ENCODE assay signal across 21 cellular contexts in genomic region chr7:146478975-146479492, GRCh38.
"Had no signal": no experiment of that assay in that cellular context is flagged by ENCODE, and none has a peak within 500 bp of the region (broad histone marks: within the 10 kb centered on the region; RNA-seq: fewer than 3 reads in every experiment).

No MANE protein-coding gene starts in this region.

- ATAC-seq: activated naive CD4-positive, alpha-beta T cell treated with anti-CD3 and anti-CD28 coated beads, Interleukin-2, amount 50 U/mL, for 72 hours; gastrocnemius medialis; left lobe of liver; natural killer cell treated with Interleukin-12 subunit alpha and Interleukin-12 subunit beta and Interleukin-15 and Interleukin-18, amount 100 ng/mL, for 72 hours; stimulated activated memory B cell treated with anti-CD40 and anti-IgM and Interleukin-4, amounts not matched to agents 10 μg/mL and 1 μg/mL and 100 μg/mL, for 72 hours had no signal

- H3K36me3 ChIP-seq: adrenal gland, gastrocnemius medialis, neutrophil, spleen, WERI-Rb-1 had no signal

- DNase-seq: activated CD4-positive, alpha-beta T cell treated with anti-CD3 and anti-CD28 coated beads for 1 hour; activated CD4-positive, alpha-beta T cell treated with anti-CD3 and anti-CD28 coated beads, Interleukin-2, amount 50 U/mL, for 4 hours; activated gamma-delta T cell; adrenal gland; cerebellar nuclear complex; cortex of kidney; gastrocnemius medialis; kidney; posterior cingulate gyrus; retina; spleen; stimulated activated CD4-positive, alpha-beta T cell treated with anti-CD3 and anti-CD28 coated beads, Interleukin-4, amount 100 ng/mL, for 4 hours; testis; WERI-Rb-1 had no signal

- H3K4me1 ChIP-seq: adrenal gland, gastrocnemius medialis, spleen, testis had no signal

- H3K27me3 ChIP-seq: adrenal gland, gastrocnemius medialis, neutrophil, spleen, testis had no signal

- FAIRE-seq: bronchial epithelial cell, kidney had no signal

- H3K9me3 ChIP-seq: adrenal gland, gastrocnemius medialis, neutrophil, testis had no signal

- H3K4me3 ChIP-seq: adrenal gland, gastrocnemius medialis, lung, spleen, testis had no signal

- H3K27ac ChIP-seq: adrenal gland, gastrocnemius medialis, neutrophil, spleen, testis, WERI-Rb-1 had no signal
